14 cellular contexts compared by ENCODE assay signal in the genomic region with DNA sequence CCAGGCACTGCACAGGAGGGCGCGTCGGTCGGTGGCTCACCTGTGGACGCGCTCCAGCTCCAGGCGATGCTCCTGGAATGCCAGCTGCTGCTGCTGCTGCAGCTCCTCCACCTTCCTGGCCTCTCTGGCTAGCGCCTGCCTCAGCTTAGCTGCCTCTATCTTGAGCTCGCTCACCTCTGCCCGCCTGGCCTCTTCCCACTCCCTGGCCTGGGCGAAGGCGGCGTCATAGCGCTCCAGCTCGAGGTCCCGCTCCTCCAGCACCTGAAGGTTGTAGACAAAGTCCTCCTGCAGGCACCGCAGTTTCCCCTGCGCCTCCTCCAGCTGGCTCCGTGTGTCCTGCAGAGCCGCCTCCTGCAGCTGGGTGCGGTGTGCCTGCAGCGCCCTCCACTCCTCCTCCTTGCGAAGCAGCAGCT. TPM values are rescaled to one million over a fixed set of nuclear protein-coding genes. Genes with fewer than 3 reads are reported as not detected.
DNase-seq lines count a peak whose midpoint lies in the region; ATAC-seq lines count a peak whose summit lies in the region.
"Had no signal": no experiment of that assay in that cellular context is flagged by ENCODE, and none has a peak within 500 bp of the region (broad histone marks: within the 10 kb centered on the region; RNA-seq: fewer than 3 reads in every experiment).

No MANE protein-coding gene starts in this region.

- no peaks in the 10 kb centered on the region for H3K27me3 Mint-ChIP-seq in activated CD4-positive, alpha-beta T cell treated with anti-CD3 and anti-CD28 coated beads, Interleukin-2, amount 10 ng/mL, durations not matched to agents 24 days and 14 days
- H3K27me3 Mint-ChIP-seq in T-cell = no peaks in the 10 kb centered on the region
- H3K27me3 Mint-ChIP-seq in naive thymus-derived CD4-positive, alpha-beta T cell = no peaks in the 10 kb centered on the region

- H3K4me1 Mint-ChIP-seq in activated CD4-positive, alpha-beta T cell treated with anti-CD3 and anti-CD28 coated beads, Interleukin-2, amount 10 ng/mL, durations not matched to agents 24 days and 14 days = peaks cover 59% of the 10 kb centered on the region
- H3K4me1 Mint-ChIP-seq in T-cell = peaks cover 58 to 64% (median 59%) of the 10 kb centered on the region in 3 donors
- peaks cover 32 to 69% (median 66%) of the 10 kb centered on the region in 7 donors for H3K4me1 Mint-ChIP-seq in naive thymus-derived CD4-positive, alpha-beta T cell

- peak overlapping the region; percentile 67 for H3K27ac Mint-ChIP-seq in activated CD4-positive, alpha-beta T cell treated with anti-CD3 and anti-CD28 coated beads, Interleukin-2, amount 10 ng/mL, durations not matched to agents 24 days and 14 days
- peak overlapping the region; percentile 43 to 55 for H3K27ac Mint-ChIP-seq in T-cell
- H3K27ac Mint-ChIP-seq in naive thymus-derived CD4-positive, alpha-beta T cell = peak overlapping the region in 8 of 9 donors; percentile 51 to 96 (median 79)
- H3K27ac Mint-ChIP-seq: endodermal cell had no signal

- POLR2A ChIA-PET in T-cell (lab: Charles Lee) = interaction anchor here in 1 of 2 donors (1.1 kb wide), 1 partner anchor 96 kb away, joined by 4 read pairs; no protein-coding TSS in a partner anchor
- POLR2A ChIA-PET in naive thymus-derived CD4-positive, alpha-beta T cell (lab: Charles Lee) = interaction anchor here (0.6 to 2.4 kb wide), 14 partner anchors 11 to 294 kb away, joined by 3 to 13 read pairs (median 3); a partner anchor contains a TSS

- peaks cover 23 to 41% of the 10 kb centered on the region in 2 donors for H3K4me1 ChIP-seq in naive thymus-derived CD4-positive, alpha-beta T cell (ENCODE audit: control insufficient read depth in 2 of 2, insufficient read depth in 2 of 2, low read length in 2 of 2)
- H3K4me1 ChIP-seq: prostate gland had no signal

- intact Hi-C loops in activated CD4-positive, alpha-beta T cell treated with anti-CD3 and anti-CD28 coated beads, Interleukin-2, amount 10 ng/mL, durations not matched to agents 24 days and 14 days (cut with micrococcal nuclease) = loop anchor here (5.0 kb wide), 1 partner anchor 104 kb away; a partner anchor contains a TSS
- intact Hi-C loops in naive thymus-derived CD4-positive, alpha-beta T cell (cut with micrococcal nuclease) = no loop called here

- no peaks in the 10 kb centered on the region for H3K9me3 Mint-ChIP-seq in activated CD4-positive, alpha-beta T cell treated with anti-CD3 and anti-CD28 coated beads, Interleukin-2, amount 10 ng/mL, durations not matched to agents 24 days and 14 days
- no peaks in the 10 kb centered on the region for H3K9me3 Mint-ChIP-seq in T-cell
- no peaks in the 10 kb centered on the region for H3K9me3 Mint-ChIP-seq in naive thymus-derived CD4-positive, alpha-beta T cell
- H3K9me3 Mint-ChIP-seq: endodermal cell had no signal

- CTCF ChIA-PET in T-cell (lab: Charles Lee) = interaction anchor here in 1 of 2 donors (1.0 to 1.6 kb wide), 3 partner anchors 10 to 97 kb away, joined by 4 to 6 read pairs (median 6); no protein-coding TSS in a partner anchor
- CTCF ChIA-PET in naive thymus-derived CD4-positive, alpha-beta T cell (lab: Charles Lee) = interaction anchor here (0.8 to 1.4 kb wide), 4 partner anchors 10 to 172 kb away, joined by 3 to 4 read pairs (median 3); a partner anchor contains a TSS

- peak overlapping the region; percentile 44 for H3K27ac ChIP-seq in naive thymus-derived CD4-positive, alpha-beta T cell (ENCODE audit: low read depth, low read length)
- H3K27ac ChIP-seq: prostate gland, thyroid gland had no signal

- no peak for DNase-seq in activated CD4-positive, alpha-beta T cell treated with anti-CD3 and anti-CD28 coated beads, Interleukin-2, amount 10 ng/mL, durations not matched to agents 24 days and 14 days
- no peak for DNase-seq in activated CD4-positive, alpha-beta T cell treated with anti-CD3 and anti-CD28 coated beads for 4 hours
- DNase-seq in DMS153 treated with DMSO at 0.1 percent for 48 hours (lab: John Stamatoyannopoulos, UW; ENCODE audit: unreplicated experiment) = peak; percentile 4
- peak in 2 of 34 experiments; percentile 21 to 28 for DNase-seq in T-cell
- DNase-seq in naive thymus-derived CD4-positive, alpha-beta T cell = peak in 3 of 9 donors; percentile 29 to 47 (median 39)
- DNase-seq in kidney glomerular epithelial cell (lab: John Stamatoyannopoulos, UW) = no peak
- DNase-seq: endodermal cell, left ventricle myocardium superior, NCI-H2029 treated with DMSO at 0.1 percent for 48 hours, NCI-H774 had no signal

- ATAC-seq in T-cell (replicated peaks in 1 of 4) (no peak), GM21381 (IDR thresholded peaks at IDR 0.05; ENCODE audit: unreplicated experiment) (no peak), GM21576 (IDR thresholded peaks at IDR 0.05; ENCODE audit: unreplicated experiment) (no peak)
- no peak for ATAC-seq in naive thymus-derived CD4-positive, alpha-beta T cell
- ATAC-seq: left ventricle myocardium superior had no signal

- H3K36me3 ChIP-seq in naive thymus-derived CD4-positive, alpha-beta T cell (ENCODE audit: control insufficient read depth in 2 of 3, insufficient read depth in 3 of 3, low read length in 3 of 3) = peaks cover 0 to 13% (median 0%) of the 10 kb centered on the region in 3 experiments
- H3K36me3 ChIP-seq: prostate gland had no signal

- H3K4me3 ChIP-seq in naive thymus-derived CD4-positive, alpha-beta T cell (ENCODE audit: low read length) = no peak overlapping the region
- H3K4me3 ChIP-seq: prostate gland, thyroid gland had no signal

- H3K27me3 ChIP-seq in naive thymus-derived CD4-positive, alpha-beta T cell (ENCODE audit: control insufficient read depth in 2 of 2, insufficient read depth in 2 of 2, low read length in 2 of 2) = no peaks in the 10 kb centered on the region
- H3K27me3 ChIP-seq: thyroid gland had no signal

- H3K4me3 Mint-ChIP-seq in activated CD4-positive, alpha-beta T cell treated with anti-CD3 and anti-CD28 coated beads, Interleukin-2, amount 10 ng/mL, durations not matched to agents 24 days and 14 days = no peak overlapping the region
- H3K4me3 Mint-ChIP-seq in T-cell = peak overlapping the region in 1 of 3 donors; percentile 77
- H3K4me3 Mint-ChIP-seq in naive thymus-derived CD4-positive, alpha-beta T cell = peak overlapping the region in 9 of 10 donors; percentile 17 to 87 (median 38)
- H3K4me3 Mint-ChIP-seq: endodermal cell had no signal

- peaks cover 21% of the 10 kb centered on the region for H3K36me3 Mint-ChIP-seq in activated CD4-positive, alpha-beta T cell treated with anti-CD3 and anti-CD28 coated beads, Interleukin-2, amount 10 ng/mL, durations not matched to agents 24 days and 14 days (ENCODE audit: low read depth)
- peaks cover 12% of the 10 kb centered on the region for H3K36me3 Mint-ChIP-seq in T-cell
- peaks cover 0 to 12% (median 7%) of the 10 kb centered on the region in 5 donors for H3K36me3 Mint-ChIP-seq in naive thymus-derived CD4-positive, alpha-beta T cell

- H3K9me3 ChIP-seq in naive thymus-derived CD4-positive, alpha-beta T cell (ENCODE audit: control insufficient read depth in 2 of 3, low read length in 3 of 3) = no peaks in the 10 kb centered on the region
- H3K9me3 ChIP-seq: prostate gland, thyroid gland had no signal

RNA-seq across cellular contexts. Expression of a gene that starts 11.1 kb away (rescaled TPM):
- total RNA-seq in activated CD4-positive, alpha-beta T cell treated with anti-CD3 and anti-CD28 coated beads, Interleukin-2, amount 10 ng/mL, durations not matched to agents 24 days and 14 days = 56.0 and 58.4 TPM in 2 replicates
- 100 to 1,000 TPM in 3 of 5 donors, 10 to 100 TPM in 2; 86.4 to 127 (median 103) TPM for total RNA-seq in T-cell
- total RNA-seq in naive thymus-derived CD4-positive, alpha-beta T cell = 100 to 1,000 TPM in 2 of 5 experiments, 10 to 100 TPM in 3; 75.7 to 127 (median 95.0) TPM
- polyA plus RNA-seq in naive thymus-derived CD4-positive, alpha-beta T cell = 10 to 100 TPM; 32.1 to 36.8 TPM

RNA-seq across cellular contexts. Expression of a gene that starts 27.3 kb away (rescaled TPM):
- total RNA-seq in activated CD4-positive, alpha-beta T cell treated with anti-CD3 and anti-CD28 coated beads, Interleukin-2, amount 10 ng/mL, durations not matched to agents 24 days and 14 days = 162 and 171 TPM in 2 replicates
- total RNA-seq in T-cell = 10 to 100 TPM; 31.9 to 47.3 (median 40.9) TPM
- total RNA-seq in naive thymus-derived CD4-positive, alpha-beta T cell = 100 to 1,000 TPM in 2 of 5 experiments, 10 to 100 TPM in 3; 14.6 to 264 (median 67.0) TPM
- polyA plus RNA-seq in naive thymus-derived CD4-positive, alpha-beta T cell = 1 to 10 TPM; 1.4 to 1.9 TPM
